In the genomic region with DNA sequence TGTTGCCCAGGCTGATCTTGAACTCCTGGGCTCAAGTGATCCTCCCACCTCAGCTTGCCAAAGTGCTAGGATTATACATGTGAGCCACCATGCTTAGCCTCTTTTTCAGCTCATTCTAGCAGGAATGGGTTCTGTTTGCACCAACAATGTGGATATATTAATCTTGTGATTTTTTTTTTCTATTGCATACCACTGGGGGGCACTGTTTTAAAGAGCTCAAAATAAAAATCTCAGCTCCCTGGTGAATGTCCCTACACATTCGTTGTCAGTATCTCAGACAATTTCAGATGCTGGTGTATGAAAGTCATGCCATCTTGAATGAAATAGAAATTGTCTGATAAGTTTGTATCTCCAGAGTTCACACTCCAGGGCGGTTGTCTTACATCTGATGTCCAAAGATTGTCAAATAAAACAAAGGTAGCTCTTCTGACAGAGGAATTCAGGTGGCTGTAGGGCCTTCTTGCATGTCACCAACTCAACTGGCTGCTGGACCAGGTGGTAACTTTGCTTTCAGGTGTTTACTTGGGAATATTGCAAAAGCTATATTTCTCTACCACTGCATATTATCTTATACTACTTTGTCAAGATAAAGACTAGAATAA, we compare ENCODE assay signal across 8 cellular contexts. TPM values are rescaled to one million over a fixed set of nuclear protein-coding genes. Genes with fewer than 3 reads are reported as not detected.
DNase-seq lines count a peak whose midpoint lies in the region; ATAC-seq, FAIRE-seq and TF ChIP-seq lines count a peak whose summit lies in the region.

No MANE protein-coding gene starts in this region.

- peaks cover 0 to 2% of the 10 kb centered on the region in 2 experiments for H3K9me3 ChIP-seq in CD4-positive, CD25-positive, alpha-beta regulatory T cell (ENCODE audit: control insufficient read depth in 2 of 2, low read length in 2 of 2)
- H3K9me3 ChIP-seq in breast epithelium (no peaks in the 10 kb centered on the region), upper lobe of left lung (no peaks in the 10 kb centered on the region)

- FAIRE-seq in H54 (lab: Jason Lieb, UNC): no peak

- 9 to 16% methylated on average over 2 of the region's 2 CpGs for WGBS in upper lobe of left lung, 2 donors

- intact Hi-C loops in breast epithelium (cut with DNase I; ENCODE audit: low total_unique reads): loop anchor here (10.0 kb wide), 1 partner anchor 79 kb away; no protein-coding TSS in a partner anchor

- no peak overlapping the region for H3K4me3 ChIP-seq in CD4-positive, CD25-positive, alpha-beta regulatory T cell (ENCODE audit: low read depth, low read length)
- no peak overlapping the region for H3K4me3 ChIP-seq in breast epithelium
- no peak overlapping the region for H3K4me3 ChIP-seq in upper lobe of left lung

- TF ChIP-seq EP300 in upper lobe of left lung (IDR thresholded peaks at IDR 0.05): no peak

- peak in 2 of 3 donors; percentile 36 to 51 for DNase-seq in CD4-positive, CD25-positive, alpha-beta regulatory T cell
- DNase-seq in H54 (ENCODE audit: insufficient read length, low spot score) (peak; percentile 44), NCI-H345 treated with DMSO at 0.1 percent for 48 hours (lab: John Stamatoyannopoulos, UW; ENCODE audit: unreplicated experiment) (peak; percentile 61), breast epithelium (ENCODE audit: low spot score in 2 of 2) (no peak), kidney tubule cell (ENCODE audit: low spot score) (peak; percentile 64), upper lobe of left lung (no peak)
- no peak for DNase-seq in stimulated activated naive CD8-positive, alpha-beta T cell treated with anti-CD3 and anti-CD28 coated beads, Interleukin-15, amount 100 ng/mL, for 72 hours

- H3K27me3 ChIP-seq in CD4-positive, CD25-positive, alpha-beta regulatory T cell (ENCODE audit: control insufficient read depth, insufficient read depth, low read length): peaks cover 32% of the 10 kb centered on the region
- no peaks in the 10 kb centered on the region for H3K27me3 ChIP-seq in breast epithelium
- peaks cover 0 to 11% (median 1%) of the 10 kb centered on the region in 4 donors for H3K27me3 ChIP-seq in upper lobe of left lung

- no peak overlapping the region for H3K27ac Mint-ChIP-seq in CD4-positive, CD25-positive, alpha-beta regulatory T cell
- no peak overlapping the region for H3K27ac Mint-ChIP-seq in stimulated activated naive CD8-positive, alpha-beta T cell treated with anti-CD3 and anti-CD28 coated beads, Interleukin-15, amount 100 ng/mL, for 72 hours

- H3K36me3 ChIP-seq in CD4-positive, CD25-positive, alpha-beta regulatory T cell (ENCODE audit: control insufficient read depth, insufficient read depth, low read length): no peaks in the 10 kb centered on the region
- H3K36me3 ChIP-seq in breast epithelium (no peaks in the 10 kb centered on the region), upper lobe of left lung (no peaks in the 10 kb centered on the region)

- peaks cover 0 to 10% (median 9%) of the 10 kb centered on the region in 7 donors for H3K9me3 Mint-ChIP-seq in CD4-positive, CD25-positive, alpha-beta regulatory T cell
- peaks cover 11 to 12% of the 10 kb centered on the region in 2 donors for H3K9me3 Mint-ChIP-seq in stimulated activated naive CD8-positive, alpha-beta T cell treated with anti-CD3 and anti-CD28 coated beads, Interleukin-15, amount 100 ng/mL, for 72 hours

- no peak overlapping the region for H3K4me3 Mint-ChIP-seq in CD4-positive, CD25-positive, alpha-beta regulatory T cell
- no peak overlapping the region for H3K4me3 Mint-ChIP-seq in stimulated activated naive CD8-positive, alpha-beta T cell treated with anti-CD3 and anti-CD28 coated beads, Interleukin-15, amount 100 ng/mL, for 72 hours

- TF ChIP-seq CTCF in breast epithelium (IDR thresholded peaks at IDR 0.05): peak; percentile 62 to 69 (median 64)
- TF ChIP-seq CTCF in upper lobe of left lung (IDR thresholded peaks at IDR 0.05): peak in 5 of 6 experiments; percentile 29 to 71 (median 63)

- no peak for TF ChIP-seq POLR2A in H54 (IDR thresholded peaks at IDR 0.05; ENCODE audit: low read depth, low read length)
- TF ChIP-seq POLR2A in breast epithelium (IDR thresholded peaks at IDR 0.05): no peak
- TF ChIP-seq POLR2A in upper lobe of left lung (IDR thresholded peaks at IDR 0.05): no peak

- peaks cover 39% of the 10 kb centered on the region for H3K27me3 Mint-ChIP-seq in CD4-positive, CD25-positive, alpha-beta regulatory T cell
- H3K27me3 Mint-ChIP-seq in stimulated activated naive CD8-positive, alpha-beta T cell treated with anti-CD3 and anti-CD28 coated beads, Interleukin-15, amount 100 ng/mL, for 72 hours: peaks cover 38% of the 10 kb centered on the region

- no peaks in the 10 kb centered on the region for H3K36me3 Mint-ChIP-seq in CD4-positive, CD25-positive, alpha-beta regulatory T cell

- peaks cover 12% of the 10 kb centered on the region for H3K4me1 ChIP-seq in CD4-positive, CD25-positive, alpha-beta regulatory T cell (ENCODE audit: control insufficient read depth, insufficient read depth, low read length, poor library complexity, severe bottlenecking)
- peaks cover 0 to 5% of the 10 kb centered on the region in 2 donors for H3K4me1 ChIP-seq in breast epithelium
- peaks cover 0 to 18% (median 13%) of the 10 kb centered on the region in 4 donors for H3K4me1 ChIP-seq in upper lobe of left lung

- no peak for ATAC-seq in CD4-positive, CD25-positive, alpha-beta regulatory T cell (ENCODE audit: low read depth in 2 of 2)
- peak in 1 of 2 donors; percentile 59 for ATAC-seq in upper lobe of left lung (ENCODE audit: low FRiP score in 2 of 2)
- ATAC-seq in stimulated activated naive CD8-positive, alpha-beta T cell treated with anti-CD3 and anti-CD28 coated beads, Interleukin-15, amount 100 ng/mL, for 72 hours: no peak
- no peak for ATAC-seq in HG02852 (IDR thresholded peaks at IDR 0.05; ENCODE audit: unreplicated experiment)

- H3K27ac ChIP-seq in CD4-positive, CD25-positive, alpha-beta regulatory T cell (ENCODE audit: insufficient read depth, low read length, poor library complexity, severe bottlenecking): no peak overlapping the region
- H3K27ac ChIP-seq in breast epithelium (no peak overlapping the region), upper lobe of left lung (no peak overlapping the region)

- peaks cover 0 to 12% (median 6%) of the 10 kb centered on the region in 4 donors for H3K4me1 Mint-ChIP-seq in CD4-positive, CD25-positive, alpha-beta regulatory T cell
- H3K4me1 Mint-ChIP-seq in stimulated activated naive CD8-positive, alpha-beta T cell treated with anti-CD3 and anti-CD28 coated beads, Interleukin-15, amount 100 ng/mL, for 72 hours: peaks cover 8% of the 10 kb centered on the region

RNA-seq across cellular contexts. Expression of a gene that starts 3.1 kb away (rescaled TPM):
- total RNA-seq in CD4-positive, CD25-positive, alpha-beta regulatory T cell: not detected
- polyA plus RNA-seq in CD4-positive, CD25-positive, alpha-beta regulatory T cell: not detected
- total RNA-seq in breast epithelium (1 to 10 TPM; 1.3 to 2.9 (median 2.6) TPM), upper lobe of left lung (10 to 100 TPM in 2 of 6 donors, 1 to 10 TPM in 4; 1.0 to 17.3 (median 7.8) TPM)

RNA-seq across cellular contexts. Expression of a gene that starts 25.7 kb away (rescaled TPM):
- 3.8 TPM for total RNA-seq in CD4-positive, CD25-positive, alpha-beta regulatory T cell
- polyA plus RNA-seq in CD4-positive, CD25-positive, alpha-beta regulatory T cell: 1 to 10 TPM; 1.3 to 2.6 (median 1.9) TPM
- total RNA-seq in breast epithelium (10 to 100 TPM; 12.5 to 18.7 (median 17.7) TPM), upper lobe of left lung (10 to 100 TPM in 1 of 6 donors, 1 to 10 TPM in 5; 4.4 to 16.5 (median 6.9) TPM)

RNA-seq across cellular contexts. Expression of a gene that starts 35.8 kb away (rescaled TPM):
- total RNA-seq in CD4-positive, CD25-positive, alpha-beta regulatory T cell: 74.1 TPM
- polyA plus RNA-seq in CD4-positive, CD25-positive, alpha-beta regulatory T cell: 100 to 1,000 TPM; 118 to 141 (median 133) TPM
- 100 to 1,000 TPM; 199 to 349 (median 264) TPM for total RNA-seq in breast epithelium
- 100 to 1,000 TPM in 3 of 6 donors, 10 to 100 TPM in 3; 27.2 to 210 (median 116) TPM for total RNA-seq in upper lobe of left lung

Comparison
In these comparisons a context has a peak if more than half of its experiments do, and no peak if none do; other contexts are left out.
1. DNase-seq: peak in CD4-positive, CD25-positive, alpha-beta regulatory T cell (2 of 3), H54 (single experiment), NCI-H345 treated with DMSO at 0.1 percent for 48 hours (single experiment) and kidney tubule cell (single experiment); none in breast epithelium (0 of 2), upper lobe of left lung (0 of 2) and stimulated activated naive CD8-positive, alpha-beta T cell treated with anti-CD3 and anti-CD28 coated beads, Interleukin-15, amount 100 ng/mL, for 72 hours (0 of 2).